Comparison of ENCODE assay signal across 7 cellular contexts in genomic region chr16:4261557-4262172, GRCh38. TPM values are rescaled to one million over a fixed set of nuclear protein-coding genes. Genes with fewer than 3 reads are reported as not detected.
DNase-seq lines count a peak whose midpoint lies in the region; ATAC-seq and TF ChIP-seq lines count a peak whose summit lies in the region.

No MANE protein-coding gene starts in this region.

- peaks cover 39% of the 10 kb centered on the region for H3K79me2 ChIP-seq in PC-3 (ENCODE audit: low read length)

- H3K4me3 ChIP-seq in PC-3 (ENCODE audit: low read length) (no peak overlapping the region), lower lobe of right lung (no peak overlapping the region), upper lobe of right lung (no peak overlapping the region)

- no peaks in the 10 kb centered on the region for H3F3A ChIP-seq in PC-3 (ENCODE audit: low read length, unreplicated experiment)

- CTCF ChIA-PET in PC-3 (lab: Charles Lee) = no interaction called here

- peak; percentile 73 for TF ChIP-seq CTCF in GM12874 (IDR thresholded peaks at IDR 0.05; ENCODE audit: insufficient read depth, low read depth, low read length)
- TF ChIP-seq CTCF in PC-3 (conservative IDR thresholded peaks at IDR 0.05; ENCODE audit: low read depth, low read length) = peak; percentile 66
- peak; percentile 51 for TF ChIP-seq CTCF in lower lobe of right lung (IDR thresholded peaks at IDR 0.05)
- peak; percentile 67 for TF ChIP-seq CTCF in upper lobe of right lung (IDR thresholded peaks at IDR 0.05)

- POLR2A ChIA-PET in PC-3 (lab: Charles Lee; ENCODE audit: unreplicated experiment) = no interaction called here

- no peak overlapping the region for H3K27ac ChIP-seq in PC-3 (ENCODE audit: low read length)
- no peak overlapping the region for H3K27ac ChIP-seq in lower lobe of right lung
- no peak overlapping the region for H3K27ac ChIP-seq in upper lobe of right lung

- H2AFZ ChIP-seq in PC-3 (ENCODE audit: low read length) = no peak overlapping the region

- H3K36me3 ChIP-seq in PC-3 (ENCODE audit: low read depth, low read length) (peaks cover 11% of the 10 kb centered on the region; the same call in 1 of the 2 replicates), lower lobe of right lung (peaks cover 32% of the 10 kb centered on the region), upper lobe of right lung (peaks cover 19% of the 10 kb centered on the region)

- H3K4me1 ChIP-seq in PC-3 (ENCODE audit: insufficient read depth, low read length) (no peaks in the 10 kb centered on the region), lower lobe of right lung (peaks cover 10% of the 10 kb centered on the region), upper lobe of right lung (peaks cover 11% of the 10 kb centered on the region)

- H3K9me3 ChIP-seq in PC-3 (ENCODE audit: low read length) (no peaks in the 10 kb centered on the region), lower lobe of right lung (no peaks in the 10 kb centered on the region), upper lobe of right lung (no peaks in the 10 kb centered on the region)

- H3K4me2 ChIP-seq in PC-3 (ENCODE audit: low read length) = no peak overlapping the region

- DNase-seq in PC-3 = peak; percentile 19
- peak; percentile 33 for DNase-seq in astrocyte of the hippocampus (ENCODE audit: low read depth, low spot score)
- DNase-seq in lower lobe of right lung = no peak
- DNase-seq in upper lobe of right lung = no peak
- DNase-seq in NCI-H1105 (lab: John Stamatoyannopoulos, UW) = no peak
- DNase-seq in SW 1271 (lab: John Stamatoyannopoulos, UW) = no peak

- no peak overlapping the region for H3K9ac ChIP-seq in PC-3 (ENCODE audit: low read length)

- BruUV-seq in PC-3 (replicated peaks; lab: Mats Ljungman, UMichigan) = no TSS peak

- H3K9me2 ChIP-seq in PC-3 (replicated peaks; ENCODE audit: low read length) = no peaks in the 10 kb centered on the region

- peak; percentile 38; the same call in 1 of the 2 replicates for ATAC-seq in PC-3
- ATAC-seq in lower lobe of right lung = peak; percentile 35 to 48
- ATAC-seq in upper lobe of right lung = peak; percentile 38

- no peaks in the 10 kb centered on the region for H3K27me3 ChIP-seq in PC-3 (ENCODE audit: low read length)
- no peaks in the 10 kb centered on the region for H3K27me3 ChIP-seq in lower lobe of right lung (ENCODE audit: low read depth)
- no peaks in the 10 kb centered on the region for H3K27me3 ChIP-seq in upper lobe of right lung

- H4K20me1 ChIP-seq in PC-3 (ENCODE audit: low read length) = peaks cover 5% of the 10 kb centered on the region; the same call in 1 of the 2 replicates

- intact Hi-C loops in PC-3 (cut with micrococcal nuclease) = no loop called here
- intact Hi-C loops in lower lobe of right lung (cut with DNase I) = no loop called here
- intact Hi-C loops in upper lobe of right lung (cut with DNase I) = no loop called here

RNA-seq across cellular contexts. Expression of gene TFAP4, which starts 11.2 kb away (rescaled TPM):
- total RNA-seq in PC-3 (2014; rRNA removed) (35.7 and 38.1 TPM in 2 replicates), lower lobe of right lung (12.9 TPM), upper lobe of right lung (9.6 TPM)

RNA-seq across cellular contexts. Expression of gene SRL, which starts 19.8 kb away (rescaled TPM):
- total RNA-seq in PC-3 (2014; rRNA removed) (not detected in 2 replicates), lower lobe of right lung (1.4 TPM), upper lobe of right lung (0.64 TPM)

RNA-seq across cellular contexts. Expression of gene GLIS2, which starts 54.2 kb away (rescaled TPM):
- total RNA-seq in PC-3 (2014; rRNA removed) (2.1 and 5.9 TPM in 2 replicates), lower lobe of right lung (21.5 TPM), upper lobe of right lung (34.1 TPM)

Comparison
In these comparisons a context has a peak if more than half of its experiments do, and no peak if none do; other contexts are left out.
1. DNase-seq: peak in PC-3 (single experiment) and astrocyte of the hippocampus (single experiment); none in lower lobe of right lung (single experiment), upper lobe of right lung (single experiment), NCI-H1105 (single experiment) and SW 1271 (0 of 2).
2. Peak in every context shown above with its lines, with median percentiles within 50 percentile points of each other: CTCF ChIP-seq and ATAC-seq.